Comparison of ENCODE assay signal across 9 cellular contexts in the genomic region with DNA sequence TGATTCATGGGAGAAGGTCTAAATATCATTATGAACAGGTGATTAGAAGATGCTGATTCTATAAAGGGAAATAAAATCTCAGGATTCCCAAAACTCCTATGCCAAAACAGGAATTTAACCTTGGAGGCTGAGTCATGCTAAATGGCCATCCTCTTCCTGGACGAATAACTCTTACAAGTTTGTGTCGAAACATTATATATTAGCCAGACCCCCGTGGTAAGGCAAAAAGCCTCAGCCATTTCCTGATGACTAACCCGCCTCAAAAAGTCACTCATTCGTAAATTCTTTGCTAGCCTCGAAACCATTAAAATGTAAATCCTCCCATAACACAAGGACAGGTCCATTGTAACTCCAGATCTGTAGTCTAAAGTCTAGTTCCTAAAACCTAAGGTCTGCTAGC. TPM values are rescaled to one million over a fixed set of nuclear protein-coding genes. Genes with fewer than 3 reads are reported as not detected.
DNase-seq lines count a peak whose midpoint lies in the region; ATAC-seq, FAIRE-seq and TF ChIP-seq lines count a peak whose summit lies in the region.
"Had no signal": no experiment of that assay in that cellular context is flagged by ENCODE, and none has a peak within 500 bp of the region (broad histone marks: within the 10 kb centered on the region; RNA-seq: fewer than 3 reads in every experiment).

No MANE protein-coding gene starts in this region.

- peak overlapping the region; percentile 69 for H3K9ac ChIP-seq in endothelial cell of umbilical vein (replicated peaks; ENCODE audit: extremely low read depth, insufficient read depth, low read length)

- H3K4me3 ChIP-seq in endothelial cell of umbilical vein (replicated peaks in 1 of 3; ENCODE audit: insufficient read depth in 1 of 3, low read depth in 1 of 3, low read length in 3 of 3), result peak overlapping the region in 1 of 3 experiments; percentile 16
- no peak overlapping the region for H3K4me3 ChIP-seq in gastrocnemius medialis

- peak overlapping the region; percentile 25 for H2AFZ ChIP-seq in endothelial cell of umbilical vein (ENCODE audit: low read depth, low read length)

- H3K4me1 ChIP-seq in endothelial cell of umbilical vein (ENCODE audit: control insufficient read depth, extremely low read depth, insufficient read depth, low read length) (peaks cover 43% of the 10 kb centered on the region), gastrocnemius medialis (no peaks in the 10 kb centered on the region)

- POLR2A ChIA-PET in endothelial cell of umbilical vein (lab: Charles Lee), result interaction anchor here (0.6 kb wide), 1 partner anchor 255 kb away, joined by 3 read pairs; no protein-coding TSS in a partner anchor

- CTCF ChIA-PET in endothelial cell of umbilical vein (lab: Charles Lee), result interaction anchor here (2.0 kb wide), 1 partner anchor 17 kb away, joined by 10 read pairs; no protein-coding TSS in a partner anchor

- H3K27ac ChIP-seq in endothelial cell of umbilical vein (ENCODE audit: insufficient read depth, low read depth, low read length) (peak overlapping the region; percentile 97), gastrocnemius medialis (no peak overlapping the region)

- H3K79me2 ChIP-seq in endothelial cell of umbilical vein (ENCODE audit: control insufficient read depth, insufficient read depth, low read length), result peaks cover 13% of the 10 kb centered on the region

- TF ChIP-seq CTCF in endothelial cell of umbilical vein (IDR thresholded peaks at IDR 0.05; ENCODE audit: extremely low read depth in 1 of 2, insufficient read depth in 1 of 2, low read depth in 1 of 2, low read length in 2 of 2) (no peak), gastrocnemius medialis (IDR thresholded peaks at IDR 0.05 in 4 of 5, conservative IDR thresholded peaks at IDR 0.05 in 1 of 5) (no peak)

- H3K36me3 ChIP-seq in endothelial cell of umbilical vein (ENCODE audit: control insufficient read depth in 2 of 2, extremely low read depth in 1 of 2, insufficient read depth in 2 of 2, low read length in 2 of 2) (peaks cover 0 to 8% of the 10 kb centered on the region in 2 experiments), gastrocnemius medialis (peaks cover 0 to 37% of the 10 kb centered on the region in 2 donors)

- dilution Hi-C loops in endothelial cell of umbilical vein (cut with MboI; ENCODE audit: extremely low pct_ligation_motif_present, low sequenced_read_pairs), result no loop called here

- no peaks in the 10 kb centered on the region for H3K9me1 ChIP-seq in endothelial cell of umbilical vein (replicated peaks; ENCODE audit: control insufficient read depth, extremely low read depth, insufficient read depth, low read length)

- H3K27me3 ChIP-seq in endothelial cell of umbilical vein (ENCODE audit: control insufficient read depth in 2 of 2, insufficient read depth in 2 of 2, low read length in 2 of 2) (no peaks in the 10 kb centered on the region), gastrocnemius medialis (no peaks in the 10 kb centered on the region)

- no peaks in the 10 kb centered on the region for H4K20me1 ChIP-seq in endothelial cell of umbilical vein (replicated peaks; ENCODE audit: control insufficient read depth, extremely low read depth, insufficient read depth, low read length)

- in situ Hi-C loops in gastrocnemius medialis (cut with MboI; ENCODE audit: low sequenced_read_pairs in 4 of 4), result no loop called here

- peak overlapping the region; percentile 66 for H3K4me2 ChIP-seq in endothelial cell of umbilical vein (ENCODE audit: insufficient read depth, low read length)

- TF ChIP-seq POLR2A in endothelial cell of umbilical vein (IDR thresholded peaks at IDR 0.05; ENCODE audit: low read depth, low read length), result peak; percentile 47
- TF ChIP-seq POLR2A in gastrocnemius medialis (IDR thresholded peaks at IDR 0.05), result no peak

- DNase-seq in 8988T (peak; percentile 22), GM19240 (ENCODE audit: insufficient read length, low spot score) (peak; percentile 3), HS-5 (ENCODE audit: low read depth) (peak; percentile 63), endothelial cell of umbilical vein (ENCODE audit: low read depth, low spot score) (peak; percentile 85), SKM-1 (lab: John Stamatoyannopoulos, UW; ENCODE audit: unreplicated experiment) (no peak), gastrocnemius medialis (no peak), SK-N-DZ (ENCODE audit: low spot score) (no peak), cardiac septum (ENCODE audit: low spot score) (no peak)
- DNase-seq: CD4-positive, alpha-beta memory T cell had no signal

- no TSS peak for BruUV-seq in endothelial cell of umbilical vein (replicated peaks; lab: Mats Ljungman, UMichigan)

- H3K9me3 ChIP-seq in endothelial cell of umbilical vein (replicated peaks; ENCODE audit: control insufficient read depth, insufficient read depth, low read length) (no peaks in the 10 kb centered on the region), gastrocnemius medialis (no peaks in the 10 kb centered on the region)

- peak; percentile 86 for FAIRE-seq in endothelial cell of umbilical vein (lab: Jason Lieb, UNC)

- intact Hi-C loops in endothelial cell of umbilical vein (cut with micrococcal nuclease) (loop anchor here (1.0 to 2.0 kb wide), 2 partner anchors 17 to 32 kb away; partner anchors contain the start of gene CUL2), gastrocnemius medialis (cut with DNase I; ENCODE audit: low total_unique reads) (no loop called here), cardiac septum (cut with DNase I) (no loop called here)

- ATAC-seq in gastrocnemius medialis, result no peak

TF ChIP-seq in endothelial cell of umbilical vein, 7 proteins besides CTCF, POLR2A, EP300 and RAD21:
- TF ChIP-seq POLR2AphosphoS5 (IDR thresholded peaks at IDR 0.05; ENCODE audit: insufficient read depth, low read depth, low read length), result peak; percentile 44
- TF ChIP-seq, protein P1, sequence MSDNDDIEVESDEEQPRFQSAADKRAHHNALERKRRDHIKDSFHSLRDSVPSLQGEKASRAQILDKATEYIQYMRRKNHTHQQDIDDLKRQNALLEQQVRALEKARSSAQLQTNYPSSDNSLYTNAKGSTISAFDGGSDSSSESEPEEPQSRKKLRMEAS (IDR thresholded peaks at IDR 0.05; ENCODE audit: insufficient read depth, insufficient read length), result no peak
- TF ChIP-seq GATA2 (IDR thresholded peaks at IDR 0.05; ENCODE audit: insufficient read depth, insufficient read length, low read depth, low read length), result peak; percentile 32
- TF ChIP-seq JUN (IDR thresholded peaks at IDR 0.05; ENCODE audit: borderline replicate concordance, insufficient read depth, insufficient read length, low read depth), result peak; percentile 85
- TF ChIP-seq MYC (IDR thresholded peaks at IDR 0.05; ENCODE audit: low read depth, low read length), result no peak
- peak; percentile 98 for TF ChIP-seq FOS (IDR thresholded peaks at IDR 0.05; ENCODE audit: borderline replicate concordance, insufficient read depth, low read length)

RNA-seq across cellular contexts. Expression of gene CUL2, which starts 32.0 kb away (rescaled TPM):
- 45.3 and 47.5 TPM in 2 replicates for total RNA-seq in endothelial cell of umbilical vein
- 8.6 and 11.6 TPM in 2 replicates for polyA plus RNA-seq in endothelial cell of umbilical vein
- 13.7 and 14.9 TPM in 2 replicates for polyA plus RNA-seq in endothelial cell of umbilical vein (2011; cell fraction: cytosol; rRNA removed)
- 15.7 and 21.6 TPM in 2 replicates for polyA plus RNA-seq in endothelial cell of umbilical vein (2011; cell fraction: nucleus; rRNA removed)
- 34.2 and 46.5 TPM in 2 replicates for polyA plus RNA-seq in endothelial cell of umbilical vein (2012)
- polyA minus RNA-seq in endothelial cell of umbilical vein, result 20.2 and 22.3 TPM in 2 replicates
- polyA minus RNA-seq in endothelial cell of umbilical vein (2011; cell fraction: cytosol; rRNA and poly(A)+ RNA removed), result 13.7 TPM
- 18.3 and 19.9 TPM in 2 replicates for polyA minus RNA-seq in endothelial cell of umbilical vein (2011; cell fraction: nucleus; rRNA and poly(A)+ RNA removed)
- total RNA-seq in gastrocnemius medialis, result 10 to 100 TPM; 27.2 to 41.4 (median 34.2) TPM
- 19.8 and 21.6 TPM in 2 replicates for polyA plus RNA-seq in SK-N-DZ (2014; cell fraction: cytosol; rRNA removed)
- polyA plus RNA-seq in SK-N-DZ (2014; cell fraction: nucleus; rRNA removed), result 9.6 and 13.0 TPM in 2 replicates
- 30.0 TPM for total RNA-seq in cardiac septum

Comparison
In these comparisons a context has a peak if more than half of its experiments do, and no peak if none do; other contexts are left out.
1. DNase-seq: peak in 8988T (single experiment), GM19240 (single experiment), HS-5 (single experiment) and endothelial cell of umbilical vein (single experiment); none in SKM-1 (single experiment), gastrocnemius medialis (0 of 2), SK-N-DZ (single experiment) and cardiac septum (single experiment).